ENCODE assay signal across 1 cellular context in the genomic region with DNA sequence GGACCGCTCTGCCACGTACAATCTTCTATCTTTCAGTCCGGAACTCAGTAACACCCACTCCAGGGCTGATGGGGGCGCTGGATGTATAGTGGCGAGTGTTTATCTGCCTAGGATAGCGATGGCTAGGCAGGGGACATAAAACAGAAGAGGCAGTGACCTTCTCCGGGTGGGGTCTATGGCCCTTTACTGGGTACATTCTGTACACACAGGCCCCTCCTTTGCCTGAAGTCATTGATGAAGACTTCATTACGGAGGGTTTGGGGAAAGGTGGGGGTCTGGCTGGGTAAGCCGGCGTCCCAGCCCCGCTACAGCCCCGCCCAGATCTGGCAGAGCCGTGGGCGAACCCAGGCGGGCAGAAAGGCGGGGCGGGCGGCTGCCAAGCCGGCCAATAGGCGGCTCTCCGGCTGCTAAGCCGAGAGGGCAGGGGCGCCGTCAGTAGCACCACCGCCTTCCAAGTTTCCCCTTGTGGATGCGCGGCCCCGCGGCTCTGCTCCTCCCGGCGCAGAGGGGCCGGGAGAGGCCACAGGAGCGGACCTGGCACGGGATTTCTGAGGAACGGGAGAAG.
TF ChIP-seq lines count a peak whose summit lies in the region.

A gene with protein sequence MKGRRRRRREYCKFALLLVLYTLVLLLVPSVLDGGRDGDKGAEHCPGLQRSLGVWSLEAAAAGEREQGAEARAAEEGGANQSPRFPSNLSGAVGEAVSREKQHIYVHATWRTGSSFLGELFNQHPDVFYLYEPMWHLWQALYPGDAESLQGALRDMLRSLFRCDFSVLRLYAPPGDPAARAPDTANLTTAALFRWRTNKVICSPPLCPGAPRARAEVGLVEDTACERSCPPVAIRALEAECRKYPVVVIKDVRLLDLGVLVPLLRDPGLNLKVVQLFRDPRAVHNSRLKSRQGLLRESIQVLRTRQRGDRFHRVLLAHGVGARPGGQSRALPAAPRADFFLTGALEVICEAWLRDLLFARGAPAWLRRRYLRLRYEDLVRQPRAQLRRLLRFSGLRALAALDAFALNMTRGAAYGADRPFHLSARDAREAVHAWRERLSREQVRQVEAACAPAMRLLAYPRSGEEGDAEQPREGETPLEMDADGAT (plus strand): TSS at position 435 of the 565 bp plus-strand sequence. CDS start 167 bp downstream, outside the sequence.

TF ChIP-seq in HepG2, 621 proteins besides CTCF, POLR2A, EP300 and RAD21 (continued from another document):
- no peak for TF ChIP-seq HNF4G (IDR thresholded peaks at IDR 0.05; ENCODE audit: borderline replicate concordance, low read depth, low read length)
- TF ChIP-seq HNF4G (CRISPR knock-in tag; IDR thresholded peaks at IDR 0.05; ENCODE audit: borderline replicate concordance, low read depth) = no peak
- TF ChIP-seq, protein P1, sequence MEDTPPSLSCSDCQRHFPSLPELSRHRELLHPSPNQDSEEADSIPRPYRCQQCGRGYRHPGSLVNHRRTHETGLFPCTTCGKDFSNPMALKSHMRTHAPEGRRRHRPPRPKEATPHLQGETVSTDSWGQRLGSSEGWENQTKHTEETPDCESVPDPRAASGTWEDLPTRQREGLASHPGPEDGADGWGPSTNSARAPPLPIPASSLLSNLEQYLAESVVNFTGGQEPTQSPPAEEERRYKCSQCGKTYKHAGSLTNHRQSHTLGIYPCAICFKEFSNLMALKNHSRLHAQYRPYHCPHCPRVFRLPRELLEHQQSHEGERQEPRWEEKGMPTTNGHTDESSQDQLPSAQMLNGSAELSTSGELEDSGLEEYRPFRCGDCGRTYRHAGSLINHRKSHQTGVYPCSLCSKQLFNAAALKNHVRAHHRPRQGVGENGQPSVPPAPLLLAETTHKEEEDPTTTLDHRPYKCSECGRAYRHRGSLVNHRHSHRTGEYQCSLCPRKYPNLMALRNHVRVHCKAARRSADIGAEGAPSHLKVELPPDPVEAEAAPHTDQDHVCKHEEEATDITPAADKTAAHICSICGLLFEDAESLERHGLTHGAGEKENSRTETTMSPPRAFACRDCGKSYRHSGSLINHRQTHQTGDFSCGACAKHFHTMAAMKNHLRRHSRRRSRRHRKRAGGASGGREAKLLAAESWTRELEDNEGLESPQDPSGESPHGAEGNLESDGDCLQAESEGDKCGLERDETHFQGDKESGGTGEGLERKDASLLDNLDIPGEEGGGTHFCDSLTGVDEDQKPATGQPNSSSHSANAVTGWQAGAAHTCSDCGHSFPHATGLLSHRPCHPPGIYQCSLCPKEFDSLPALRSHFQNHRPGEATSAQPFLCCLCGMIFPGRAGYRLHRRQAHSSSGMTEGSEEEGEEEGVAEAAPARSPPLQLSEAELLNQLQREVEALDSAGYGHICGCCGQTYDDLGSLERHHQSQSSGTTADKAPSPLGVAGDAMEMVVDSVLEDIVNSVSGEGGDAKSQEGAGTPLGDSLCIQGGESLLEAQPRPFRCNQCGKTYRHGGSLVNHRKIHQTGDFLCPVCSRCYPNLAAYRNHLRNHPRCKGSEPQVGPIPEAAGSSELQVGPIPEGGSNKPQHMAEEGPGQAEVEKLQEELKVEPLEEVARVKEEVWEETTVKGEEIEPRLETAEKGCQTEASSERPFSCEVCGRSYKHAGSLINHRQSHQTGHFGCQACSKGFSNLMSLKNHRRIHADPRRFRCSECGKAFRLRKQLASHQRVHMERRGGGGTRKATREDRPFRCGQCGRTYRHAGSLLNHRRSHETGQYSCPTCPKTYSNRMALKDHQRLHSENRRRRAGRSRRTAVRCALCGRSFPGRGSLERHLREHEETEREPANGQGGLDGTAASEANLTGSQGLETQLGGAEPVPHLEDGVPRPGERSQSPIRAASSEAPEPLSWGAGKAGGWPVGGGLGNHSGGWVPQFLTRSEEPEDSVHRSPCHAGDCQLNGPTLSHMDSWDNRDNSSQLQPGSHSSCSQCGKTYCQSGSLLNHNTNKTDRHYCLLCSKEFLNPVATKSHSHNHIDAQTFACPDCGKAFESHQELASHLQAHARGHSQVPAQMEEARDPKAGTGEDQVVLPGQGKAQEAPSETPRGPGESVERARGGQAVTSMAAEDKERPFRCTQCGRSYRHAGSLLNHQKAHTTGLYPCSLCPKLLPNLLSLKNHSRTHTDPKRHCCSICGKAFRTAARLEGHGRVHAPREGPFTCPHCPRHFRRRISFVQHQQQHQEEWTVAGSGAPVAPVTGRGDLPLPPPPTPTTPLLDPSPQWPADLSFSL (CRISPR knock-in tag; IDR thresholded peaks at IDR 0.05) = no peak
- no peak for TF ChIP-seq MEF2D (CRISPR knock-in tag; IDR thresholded peaks at IDR 0.05)
- TF ChIP-seq JUNB (CRISPR knock-in tag; IDR thresholded peaks at IDR 0.05; ENCODE audit: borderline replicate concordance) = no peak
- TF ChIP-seq ZNF776 (CRISPR knock-in tag; IDR thresholded peaks at IDR 0.05) = no peak
- TF ChIP-seq KDM4B (CRISPR knock-in tag; IDR thresholded peaks at IDR 0.05) = no peak
- TF ChIP-seq PHF8 (CRISPR knock-in tag; IDR thresholded peaks at IDR 0.05) = peak; percentile 31; the same call in 1 of the 2 replicates
- no peak for TF ChIP-seq FOXJ3 (CRISPR knock-in tag; IDR thresholded peaks at IDR 0.05; ENCODE audit: borderline replicate concordance)
- TF ChIP-seq ERF (CRISPR knock-in tag; IDR thresholded peaks at IDR 0.05) = no peak
- TF ChIP-seq, protein P2, sequence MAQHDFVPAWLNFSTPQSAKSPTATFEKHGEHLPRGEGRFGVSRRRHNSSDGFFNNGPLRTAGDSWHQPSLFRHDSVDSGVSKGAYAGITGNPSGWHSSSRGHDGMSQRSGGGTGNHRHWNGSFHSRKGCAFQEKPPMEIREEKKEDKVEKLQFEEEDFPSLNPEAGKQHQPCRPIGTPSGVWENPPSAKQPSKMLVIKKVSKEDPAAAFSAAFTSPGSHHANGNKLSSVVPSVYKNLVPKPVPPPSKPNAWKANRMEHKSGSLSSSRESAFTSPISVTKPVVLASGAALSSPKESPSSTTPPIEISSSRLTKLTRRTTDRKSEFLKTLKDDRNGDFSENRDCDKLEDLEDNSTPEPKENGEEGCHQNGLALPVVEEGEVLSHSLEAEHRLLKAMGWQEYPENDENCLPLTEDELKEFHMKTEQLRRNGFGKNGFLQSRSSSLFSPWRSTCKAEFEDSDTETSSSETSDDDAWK (CRISPR knock-in tag; IDR thresholded peaks at IDR 0.05) = no peak
- no peak for TF ChIP-seq ZNF878 (CRISPR knock-in tag; IDR thresholded peaks at IDR 0.05)
- TF ChIP-seq, protein P3, sequence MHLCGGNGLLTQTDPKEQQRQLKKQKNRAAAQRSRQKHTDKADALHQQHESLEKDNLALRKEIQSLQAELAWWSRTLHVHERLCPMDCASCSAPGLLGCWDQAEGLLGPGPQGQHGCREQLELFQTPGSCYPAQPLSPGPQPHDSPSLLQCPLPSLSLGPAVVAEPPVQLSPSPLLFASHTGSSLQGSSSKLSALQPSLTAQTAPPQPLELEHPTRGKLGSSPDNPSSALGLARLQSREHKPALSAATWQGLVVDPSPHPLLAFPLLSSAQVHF (CRISPR knock-in tag; IDR thresholded peaks at IDR 0.05) = no peak
- TF ChIP-seq, protein P4, sequence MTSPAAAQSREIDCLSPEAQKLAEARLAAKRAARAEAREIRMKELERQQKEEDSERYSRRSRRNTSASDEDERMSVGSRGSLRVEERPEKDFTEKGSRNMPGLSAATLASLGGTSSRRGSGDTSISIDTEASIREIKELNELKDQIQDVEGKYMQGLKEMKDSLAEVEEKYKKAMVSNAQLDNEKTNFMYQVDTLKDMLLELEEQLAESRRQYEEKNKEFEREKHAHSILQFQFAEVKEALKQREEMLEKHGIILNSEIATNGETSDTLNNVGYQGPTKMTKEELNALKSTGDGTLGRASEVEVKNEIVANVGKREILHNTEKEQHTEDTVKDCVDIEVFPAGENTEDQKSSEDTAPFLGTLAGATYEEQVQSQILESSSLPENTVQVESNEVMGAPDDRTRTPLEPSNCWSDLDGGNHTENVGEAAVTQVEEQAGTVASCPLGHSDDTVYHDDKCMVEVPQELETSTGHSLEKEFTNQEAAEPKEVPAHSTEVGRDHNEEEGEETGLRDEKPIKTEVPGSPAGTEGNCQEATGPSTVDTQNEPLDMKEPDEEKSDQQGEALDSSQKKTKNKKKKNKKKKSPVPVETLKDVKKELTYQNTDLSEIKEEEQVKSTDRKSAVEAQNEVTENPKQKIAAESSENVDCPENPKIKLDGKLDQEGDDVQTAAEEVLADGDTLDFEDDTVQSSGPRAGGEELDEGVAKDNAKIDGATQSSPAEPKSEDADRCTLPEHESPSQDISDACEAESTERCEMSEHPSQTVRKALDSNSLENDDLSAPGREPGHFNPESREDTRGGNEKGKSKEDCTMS (CRISPR knock-in tag; conservative IDR thresholded peaks at IDR 0.05) = no peak
- no peak for TF ChIP-seq GPN1 (CRISPR knock-in tag; IDR thresholded peaks at IDR 0.05; ENCODE audit: borderline replicate concordance)
- TF ChIP-seq POLR2G (IDR thresholded peaks at IDR 0.05; ENCODE audit: low read depth, low read length) = peak; percentile 52
